In the genomic region with DNA sequence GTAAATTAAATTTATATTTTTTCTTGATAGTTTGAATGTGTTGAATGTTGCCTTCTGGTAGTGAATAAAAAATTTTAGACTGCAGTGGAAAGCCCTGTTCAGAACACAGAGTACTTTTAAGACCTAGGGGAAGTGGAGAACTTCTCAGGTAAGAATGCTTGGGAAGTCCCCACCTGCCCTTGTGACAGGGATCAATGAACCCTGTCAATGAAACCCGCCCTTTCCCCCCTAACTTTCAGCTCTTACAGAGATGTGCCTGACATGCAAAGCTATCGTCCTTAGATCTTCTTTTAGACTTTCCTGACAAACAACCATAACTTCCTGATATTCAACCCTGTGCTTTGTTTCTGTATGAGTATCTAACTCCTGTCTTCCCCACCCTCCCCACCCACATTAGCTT, we compare ENCODE assay signal across 10 cellular contexts.
A peak's percentile ranks its signal among the peaks of the same experiment; 100 is the strongest.
DNase-seq lines count a peak whose midpoint lies in the region; ATAC-seq and TF ChIP-seq lines count a peak whose summit lies in the region.
"Had no signal": no experiment of that assay in that cellular context is flagged by ENCODE, and none has a peak within 500 bp of the region (broad histone marks: within the 10 kb centered on the region; RNA-seq: fewer than 3 reads in every experiment).

No MANE protein-coding gene starts in this region.

- peak; percentile 16 for DNase-seq in GM10266 (ENCODE audit: extremely low spot score)
- no peak for DNase-seq in NCI-H446 (lab: John Stamatoyannopoulos, UW)
- no peak for DNase-seq in RWPE1 (ENCODE audit: low spot score)
- DNase-seq in PC-9 = no peak
- DNase-seq in activated naive CD4-positive, alpha-beta T cell treated with anti-CD3 and anti-CD28 coated beads, Interleukin-2, amount 50 U/mL, for 16 hours = no peak
- DNase-seq: NCI-H1092 treated with DMSO at 0.1 percent for 48 hours, thyroid gland had no signal

- no peak overlapping the region for H2AFZ ChIP-seq in PC-9

- no peaks in the 10 kb centered on the region for H3F3A ChIP-seq in PC-9 (ENCODE audit: insufficient read depth, low read depth)

- no peaks in the 10 kb centered on the region for H3K36me3 ChIP-seq in PC-9 (ENCODE audit: low read depth)
- H3K36me3 ChIP-seq: thyroid gland had no signal

- POLR2A ChIA-PET in RWPE1 (lab: Yijun Ruan, JAX; ENCODE audit: low non-redundant PET) (no interaction called here), PC-9 (lab: Charles Lee; ENCODE audit: unreplicated experiment) (no interaction called here)

- H3K9me2 ChIP-seq in PC-9 (ENCODE audit: insufficient read depth) = no peaks in the 10 kb centered on the region

- H4K20me1 ChIP-seq in PC-9 (ENCODE audit: insufficient read depth) = no peaks in the 10 kb centered on the region

- no peak overlapping the region for H3K4me2 ChIP-seq in PC-9

- no TSS peak for BruUV-seq in PC-9 (replicated peaks; lab: Mats Ljungman, UMichigan)

- intact Hi-C loops in PC-9 (cut with micrococcal nuclease; ENCODE audit: unreplicated experiment) = no loop called here

- TF ChIP-seq CTCF in GM10266 (IDR thresholded peaks at IDR 0.05; ENCODE audit: control insufficient read depth, insufficient read depth, low read depth, missing control alignments) (no peak), RWPE1 (conservative IDR thresholded peaks at IDR 0.05; ENCODE audit: low read depth) (no peak), PC-9 (conservative IDR thresholded peaks at IDR 0.05) (no peak)

- CTCF ChIA-PET in RWPE1 (lab: Yijun Ruan, JAX) = no interaction called here
- CTCF ChIA-PET in PC-9 (lab: Charles Lee) = no interaction called here

- peak; percentile 99 for ATAC-seq in GM19372 (IDR thresholded peaks at IDR 0.05; ENCODE audit: low read depth, unreplicated experiment)
- ATAC-seq in HG02763 (IDR thresholded peaks at IDR 0.05; ENCODE audit: unreplicated experiment) = peak; percentile 98
- ATAC-seq in HG03460 (IDR thresholded peaks at IDR 0.05; ENCODE audit: unreplicated experiment) = peak; percentile 92

- peaks cover 10% of the 10 kb centered on the region; the same call in 1 of the 2 replicates for H3K27me3 ChIP-seq in PC-9 (ENCODE audit: insufficient read depth, low read depth)
- H3K27me3 ChIP-seq: thyroid gland had no signal

- no peak overlapping the region for H3K27ac ChIP-seq in RWPE1
- no peak overlapping the region for H3K27ac ChIP-seq in PC-9
- H3K27ac ChIP-seq: thyroid gland had no signal

- no peaks in the 10 kb centered on the region for H3K9me3 ChIP-seq in PC-9 (ENCODE audit: insufficient read depth, low read depth)
- H3K9me3 ChIP-seq: thyroid gland had no signal

- H3K4me1 ChIP-seq in PC-9 (replicated peaks; ENCODE audit: insufficient read depth) = no peaks in the 10 kb centered on the region
- H3K4me1 ChIP-seq: thyroid gland had no signal

- H3K4me3 ChIP-seq in PC-9 = no peak overlapping the region
- H3K4me3 ChIP-seq: thyroid gland had no signal

- H3K79me2 ChIP-seq in PC-9 (ENCODE audit: low read depth) = no peaks in the 10 kb centered on the region
